In genomic region chr2:190979906-190980629, GRCh38 we compare ENCODE assay signal across 8 cellular contexts. TPM values are rescaled to one million over a fixed set of nuclear protein-coding genes. Genes with fewer than 3 reads are reported as not detected.
A peak's percentile ranks its signal among the peaks of the same experiment; 100 is the strongest.
DNase-seq lines count a peak whose midpoint lies in the region; ATAC-seq and TF ChIP-seq lines count a peak whose summit lies in the region.

No MANE protein-coding gene starts in this region.

- peak; percentile 93 to 97 for ATAC-seq in lower lobe of right lung

- H3K36me3 ChIP-seq in KOPT-K1 (ENCODE audit: insufficient read depth, low read length) (peaks cover 99% of the 10 kb centered on the region), lower lobe of right lung (peaks cover 100% of the 10 kb centered on the region)

- H3K9me3 ChIP-seq in AG04450 (ENCODE audit: control insufficient read depth, insufficient read depth, low read length) (no peaks in the 10 kb centered on the region), KOPT-K1 (ENCODE audit: insufficient read depth, low read length, poor library complexity, severe bottlenecking) (no peaks in the 10 kb centered on the region), lower lobe of right lung (no peaks in the 10 kb centered on the region)

- CTCF ChIA-PET in AG04450 (lab: Charles Lee) = interaction anchor here (0.6 to 1.9 kb wide), 3 partner anchors 9 to 199 kb away, joined by 3 to 4 read pairs (median 4); no protein-coding TSS in a partner anchor

- POLR2A ChIA-PET in AG04450 (lab: Yijun Ruan, JAX) = interaction anchor here (0.6 to 1.0 kb wide), 4 partner anchors 32 to 98 kb away, joined by 3 to 5 read pairs (median 4); no protein-coding TSS in a partner anchor

- H3K4me3 ChIP-seq in AG04450 (ENCODE audit: low read depth, low read length) = peak overlapping the region; percentile 8
- peak overlapping the region; percentile 31 for H3K4me3 ChIP-seq in lower lobe of right lung

- peak; percentile 88 for DNase-seq in AG04450 (ENCODE audit: low read depth, low spot score)
- peak; percentile 58 for DNase-seq in astrocyte of the hippocampus (ENCODE audit: low read depth, low spot score)
- DNase-seq in lower lobe of right lung = peak; percentile 76
- no peak for DNase-seq in SKM-1 (lab: John Stamatoyannopoulos, UW; ENCODE audit: unreplicated experiment)
- DNase-seq in CD1c-positive myeloid dendritic cell (ENCODE audit: extremely low spot score) = no peak
- no peak for DNase-seq in kidney glomerular epithelial cell (lab: John Stamatoyannopoulos, UW)
- no peak for DNase-seq in GM13977 (ENCODE audit: low spot score)

- no peaks in the 10 kb centered on the region for H3K27me3 ChIP-seq in AG04450 (ENCODE audit: control insufficient read depth, insufficient read depth, low read length)
- H3K27me3 ChIP-seq in lower lobe of right lung (ENCODE audit: low read depth) = no peaks in the 10 kb centered on the region

- peaks cover 22% of the 10 kb centered on the region for H3K4me1 ChIP-seq in lower lobe of right lung

- intact Hi-C loops in lower lobe of right lung (cut with DNase I) = no loop called here

- H3K27ac ChIP-seq in AG04450 (ENCODE audit: low read depth, low read length) (peak overlapping the region; percentile 49), KOPT-K1 (ENCODE audit: low read depth, low read length, poor library complexity, severe bottlenecking) (peak overlapping the region; percentile 3), lower lobe of right lung (peak overlapping the region; percentile 76)

- in situ Hi-C loops in GM13977 (cut with MboI; ENCODE audit: low pct_unique_long_range_greater_than_20kb, low sequenced_read_pairs, unreplicated experiment) = no loop called here

- no peak for TF ChIP-seq CTCF in AG04450 (IDR thresholded peaks at IDR 0.05; ENCODE audit: low read depth, low read length)
- no peak for TF ChIP-seq CTCF in lower lobe of right lung (IDR thresholded peaks at IDR 0.05)
- TF ChIP-seq CTCF in GM13977 (IDR thresholded peaks at IDR 0.05; ENCODE audit: extremely low read depth, insufficient read depth, missing control alignments) = no peak

RNA-seq across cellular contexts. Expression of gene STAT1, which starts 33.9 kb away (rescaled TPM):
- polyA plus RNA-seq in AG04450 (2011; rRNA removed) = 109 and 130 TPM in 2 replicates
- 113 and 120 TPM in 2 replicates for polyA minus RNA-seq in AG04450 (2011; rRNA and poly(A)+ RNA removed)
- total RNA-seq in lower lobe of right lung = 103 TPM

Comparison
In these comparisons a context has a peak if more than half of its experiments do, and no peak if none do; other contexts are left out.
1. DNase-seq: peak in AG04450 (single experiment), astrocyte of the hippocampus (single experiment) and lower lobe of right lung (single experiment); none in SKM-1 (single experiment), CD1c-positive myeloid dendritic cell (single experiment), kidney glomerular epithelial cell (single experiment) and GM13977 (single experiment).
2. H3K27ac ChIP-seq: peak in every context shown above with its lines; median percentile 76 in lower lobe of right lung; 49 in AG04450; 3 in KOPT-K1.